Comparison of ENCODE assay signal across 11 cellular contexts in the genomic region with DNA sequence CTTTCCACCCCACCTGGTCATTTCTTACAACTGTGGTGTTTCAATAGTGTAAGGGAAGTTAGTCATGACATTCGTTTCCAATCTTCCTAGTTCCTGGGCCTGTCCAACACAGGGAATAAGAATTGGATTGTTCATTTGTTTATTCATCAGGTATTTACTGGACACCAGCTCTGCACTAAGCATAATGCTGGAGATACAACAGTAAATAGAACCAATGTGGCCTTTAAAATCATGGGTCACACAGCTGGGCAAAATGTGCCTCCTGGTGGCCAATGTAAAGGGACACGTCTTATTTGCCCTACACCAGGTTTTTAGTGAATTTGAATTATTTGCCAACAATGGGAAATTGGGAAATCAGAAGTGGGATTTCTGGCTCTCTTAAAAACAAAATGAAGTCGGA. TPM values are rescaled to one million over a fixed set of nuclear protein-coding genes. Genes with fewer than 3 reads are reported as not detected.
DNase-seq lines count a peak whose midpoint lies in the region; ATAC-seq, FAIRE-seq and TF ChIP-seq lines count a peak whose summit lies in the region.
"Had no signal": no experiment of that assay in that cellular context is flagged by ENCODE, and none has a peak within 500 bp of the region (broad histone marks: within the 10 kb centered on the region; RNA-seq: fewer than 3 reads in every experiment).

No MANE protein-coding gene starts in this region.

- POLR2A ChIA-PET in GM12878 (lab: Charles Lee) = no interaction called here

- TF ChIP-seq CTCF in left ventricle myocardium inferior (IDR thresholded peaks at IDR 0.05; ENCODE audit: borderline replicate concordance) (peak; percentile 29), GM12878 (IDR thresholded peaks at IDR 0.05 in 2 of 3, conservative IDR thresholded peaks at IDR 0.05 in 1 of 3; ENCODE audit: control insufficient read depth in 2 of 3, extremely low read depth in 1 of 3, insufficient read depth in 1 of 3, low read depth in 3 of 3, low read length in 3 of 3) (0 out of 6 replicates have a peak, but pooled peaks of 2 of the 3 experiments have one; percentile 0 to 8), keratinocyte (optimal IDR thresholded peaks at IDR 0.05 in 1 of 3, IDR thresholded peaks at IDR 0.05 in 1 of 3, conservative IDR thresholded peaks at IDR 0.05 in 1 of 3; ENCODE audit: extremely low read depth in 1 of 3, insufficient read depth in 2 of 3, low read length in 3 of 3) (peak; percentile 27 to 36 (median 31)), upper lobe of right lung (IDR thresholded peaks at IDR 0.05) (no peak), spleen (IDR thresholded peaks at IDR 0.05 in 8 of 11, conservative IDR thresholded peaks at IDR 0.05 in 3 of 11) (no peak)

- no peak overlapping the region for H3K4me3 ChIP-seq in left ventricle myocardium inferior
- H3K4me3 ChIP-seq in GM12878 = no peak overlapping the region
- H3K4me3 ChIP-seq in keratinocyte (ENCODE audit: control insufficient read depth in 2 of 3, extremely low read depth in 1 of 3, insufficient read depth in 2 of 3, low read depth in 1 of 3, low read length in 3 of 3) = no peak overlapping the region
- H3K4me3 ChIP-seq in upper lobe of right lung = no peak overlapping the region
- no peak overlapping the region for H3K4me3 ChIP-seq in spleen
- H3K4me3 ChIP-seq: lung had no signal

- H3K4me2 ChIP-seq in GM12878 (ENCODE audit: control insufficient read depth, insufficient read depth) (no peak overlapping the region), keratinocyte (ENCODE audit: control insufficient read depth, extremely low read depth, insufficient read depth, low read depth, low read length) (no peak overlapping the region)

- H3K36me3 ChIP-seq in left ventricle myocardium inferior = peaks cover under 1% of the 10 kb centered on the region
- H3K36me3 ChIP-seq in GM12878 (ENCODE audit: control insufficient read depth in 2 of 2, insufficient read depth in 2 of 2, low read length in 1 of 2) = no peaks in the 10 kb centered on the region
- H3K36me3 ChIP-seq in keratinocyte (ENCODE audit: control insufficient read depth in 2 of 2, extremely low read depth in 1 of 2, insufficient read depth in 2 of 2, low read length in 2 of 2) = no peaks in the 10 kb centered on the region
- no peaks in the 10 kb centered on the region for H3K36me3 ChIP-seq in upper lobe of right lung
- no peaks in the 10 kb centered on the region for H3K36me3 ChIP-seq in spleen

- RAD21 ChIA-PET in GM12878 (lab: Charles Lee; ENCODE audit: unreplicated experiment) = no interaction called here

- ATAC-seq in Right ventricle myocardium superior (ENCODE audit: poor library complexity) (no peak), GM12878 (no peak), upper lobe of right lung (no peak)

- H3K27me3 ChIP-seq in left ventricle myocardium inferior (ENCODE audit: low read depth) (no peaks in the 10 kb centered on the region), GM12878 (replicated peaks in 1 of 2; ENCODE audit: control insufficient read depth in 2 of 2, insufficient read depth in 2 of 2, low read length in 1 of 2) (peaks cover 0 to 3% of the 10 kb centered on the region in 2 experiments; a peak in 2 of 4 replicates), keratinocyte (ENCODE audit: control insufficient read depth, extremely low read depth, insufficient read depth, low read length) (no peaks in the 10 kb centered on the region), upper lobe of right lung (no peaks in the 10 kb centered on the region), spleen (replicated peaks in 1 of 7) (peaks cover 0 to 20% (median 0%) of the 10 kb centered on the region in 7 donors)

- BruUV-seq in GM12878 (replicated peaks; lab: Mats Ljungman, UMichigan) = no TSS peak

- TF ChIP-seq RAD21 in GM12878 (IDR thresholded peaks at IDR 0.05; ENCODE audit: insufficient read depth, low read depth, low read length) = no peak

- H3K4me1 ChIP-seq in left ventricle myocardium inferior = peaks cover 98% of the 10 kb centered on the region
- H3K4me1 ChIP-seq in GM12878 (ENCODE audit: control insufficient read depth, insufficient read depth, low read length) = no peaks in the 10 kb centered on the region
- H3K4me1 ChIP-seq in keratinocyte (ENCODE audit: control insufficient read depth, extremely low read depth, insufficient read depth, low read length) = peaks cover 9% of the 10 kb centered on the region
- H3K4me1 ChIP-seq in upper lobe of right lung = peaks cover 58% of the 10 kb centered on the region
- peaks cover 4 to 47% (median 25%) of the 10 kb centered on the region in 6 donors for H3K4me1 ChIP-seq in spleen

- no peaks in the 10 kb centered on the region for H3K9me1 ChIP-seq in keratinocyte (ENCODE audit: control insufficient read depth, extremely low read depth, insufficient read depth, low read length)

- DNase-seq in left ventricle myocardium inferior = no peak
- no peak for DNase-seq in Right ventricle myocardium superior
- no peak for DNase-seq in GM12878 (ENCODE audit: low read depth, low spot score)
- no peak for DNase-seq in keratinocyte (ENCODE audit: low read depth, low spot score)
- DNase-seq in upper lobe of right lung = no peak
- DNase-seq in spleen = no peak
- no peak for DNase-seq in stimulated activated CD4-positive, alpha-beta T cell treated with anti-CD3 and anti-CD28 coated beads, Interleukin-12 subunit alpha, Interleukin-12 subunit beta, amount 100 ng/mL, for 4 hours
- DNase-seq in GOT3 (lab: John Stamatoyannopoulos, UW) = no peak
- DNase-seq: activated gamma-delta T cell treated with Interleukin-2 at 50 U/mL for 16 hours, NCI-H1436 treated with DMSO at 0.1 percent for 48 hours had no signal

- no peaks in the 10 kb centered on the region for H3K79me2 ChIP-seq in GM12878 (ENCODE audit: control insufficient read depth, insufficient read depth, low read length)
- H3K79me2 ChIP-seq in keratinocyte (ENCODE audit: control insufficient read depth, insufficient read depth, low read length) = no peaks in the 10 kb centered on the region

- TF ChIP-seq EP300 in GM12878 (IDR thresholded peaks at IDR 0.05; ENCODE audit: borderline replicate concordance in 1 of 2, control insufficient read depth in 1 of 2, low read depth in 2 of 2, low read length in 2 of 2) = no peak

- in situ Hi-C loops in GM12878 (cut with MboI) = no loop called here

- intact Hi-C loops in left ventricle myocardium inferior (cut with micrococcal nuclease) = no loop called here
- intact Hi-C loops in Right ventricle myocardium superior (cut with DNase I) = no loop called here
- intact Hi-C loops in GM12878 (cut with micrococcal nuclease; ENCODE audit: unreplicated experiment) = no loop called here
- intact Hi-C loops in upper lobe of right lung (cut with DNase I) = no loop called here
- intact Hi-C loops in spleen (cut with DNase I; ENCODE audit: low total_unique reads) = no loop called here

- H3K9ac ChIP-seq in GM12878 (ENCODE audit: control insufficient read depth, insufficient read depth, low read length) (no peak overlapping the region), keratinocyte (ENCODE audit: control insufficient read depth, extremely low read depth, insufficient read depth, low read length) (no peak overlapping the region)

- no peak for FAIRE-seq in GM12878 (lab: Jason Lieb, UNC)
- no peak for FAIRE-seq in keratinocyte (lab: Jason Lieb, UNC)

- H3K9me3 ChIP-seq in left ventricle myocardium inferior (replicated peaks) = no peaks in the 10 kb centered on the region
- H3K9me3 ChIP-seq in GM12878 (replicated peaks; ENCODE audit: control insufficient read depth, insufficient read depth, low read length) = no peaks in the 10 kb centered on the region
- no peaks in the 10 kb centered on the region for H3K9me3 ChIP-seq in keratinocyte (ENCODE audit: control insufficient read depth, low read depth, low read length)
- no peaks in the 10 kb centered on the region for H3K9me3 ChIP-seq in upper lobe of right lung
- H3K9me3 ChIP-seq in spleen = peaks cover 0 to 3% (median 0%) of the 10 kb centered on the region in 8 donors

- H4K20me1 ChIP-seq in GM12878 (ENCODE audit: control insufficient read depth, insufficient read depth) = no peaks in the 10 kb centered on the region
- H4K20me1 ChIP-seq in keratinocyte (ENCODE audit: control insufficient read depth, extremely low read depth, insufficient read depth, low read length) = no peaks in the 10 kb centered on the region

- H3K27ac ChIP-seq in left ventricle myocardium inferior (replicated peaks) (peak overlapping the region; percentile 91), GM12878 (ENCODE audit: control insufficient read depth, insufficient read depth) (no peak overlapping the region), keratinocyte (ENCODE audit: control insufficient read depth, insufficient read depth, low read length) (no peak overlapping the region), upper lobe of right lung (peak overlapping the region; percentile 7), spleen (peak overlapping the region in 1 of 8 donors; percentile 5)

- 8% methylated on average over 3 of the region's 3 CpGs for WGBS in GM12878 (ENCODE audit: insufficient coverage, insufficient replicate concordance, low lambda C conversion rate, missing lambda C conversion rate)
- 61 to 88% (median 70%) methylated on average over 3 of the region's 3 CpGs for WGBS in spleen, 5 donors

- CTCF ChIA-PET in GM12878 (lab: Yijun Ruan, JAX) = interaction anchor here (1.1 kb wide), 1 partner anchor 29 kb away, joined by 3 read pairs; no protein-coding TSS in a partner anchor

- H2AFZ ChIP-seq in GM12878 (ENCODE audit: control insufficient read depth, low read depth, low read length) (no peak overlapping the region), keratinocyte (ENCODE audit: control insufficient read depth, low read length) (no peak overlapping the region)

- dilution Hi-C loops in keratinocyte (cut with MboI; ENCODE audit: extremely low pct_ligation_motif_present, low sequenced_read_pairs) = no loop called here

- no peak for TF ChIP-seq POLR2A in GM12878 (IDR thresholded peaks at IDR 0.05; ENCODE audit: low read depth, low read length)
- TF ChIP-seq POLR2A in spleen (IDR thresholded peaks at IDR 0.05) = no peak

- SMC1A ChIA-PET in GM12878 (lab: Charles Lee; ENCODE audit: uncharacterized antibody, unreplicated experiment) = no interaction called here

RNA-seq across cellular contexts. Expression of a gene that starts 10.4 kb away (rescaled TPM):
- 122 TPM for total RNA-seq in left ventricle myocardium inferior
- total RNA-seq in Right ventricle myocardium superior = 131 TPM
- not detected in 2 replicates for total RNA-seq in GM12878 (2013; cell fraction: nucleolus; rRNA removed)
- not detected in 2 replicates for total RNA-seq in GM12878 (2014; rRNA removed)
- total RNA-seq in GM12878 (2014; rRNA removed; fragmentation: Illumina TruSeq; extraction: Trizol) = not detected in 2 replicates
- 0.13 TPM in 1 of 2 replicates, not detected in the other for total RNA-seq in GM12878 (2021)
- not detected for polyA plus RNA-seq in GM12878 (2011; ENCODE audit: low read depth)
- not detected in 2 replicates for polyA plus RNA-seq in GM12878 (2011; rRNA removed)
- polyA plus RNA-seq in GM12878 (2011; cell fraction: cytosol; rRNA removed) = not detected in 2 replicates
- not detected in 2 replicates for polyA plus RNA-seq in GM12878 (2011; cell fraction: nucleus; rRNA removed)
- polyA plus RNA-seq in GM12878 (2012) = not detected in 2 replicates
- not detected in 2 replicates for polyA plus RNA-seq in GM12878 (2014; fragmentation: Illumina TruSeq; extraction: Trizol)
- not detected for polyA plus RNA-seq in GM12878 (2014; fragmentation: Nextera tagmentation; extraction: Ambion mirVana)
- polyA plus RNA-seq in GM12878 (2014; rRNA removed) = 0.03 TPM in 1 of 2 replicates, not detected in the other
- polyA plus RNA-seq in GM12878 (2016; fragmentation: Nextera tagmentation; extraction: Ambion mirVana) = not detected
- not detected in 2 replicates for polyA minus RNA-seq in GM12878 (2011; rRNA and poly(A)+ RNA removed)
- polyA minus RNA-seq in GM12878 (2011; cell fraction: cytosol; rRNA and poly(A)+ RNA removed) = not detected in 2 replicates
- polyA minus RNA-seq in GM12878 (2011; cell fraction: nucleus; rRNA and poly(A)+ RNA removed) = not detected in 2 replicates
- polyA plus RNA-seq in keratinocyte = 7.9 to 10.4 TPM (median 9.3 TPM) in 3 replicates
- 9.8 TPM for polyA plus RNA-seq in keratinocyte (2011; ENCODE audit: low read depth)
- polyA plus RNA-seq in keratinocyte (2011; cell fraction: cytosol; rRNA removed) = 13.4 and 15.5 TPM in 2 replicates
- polyA plus RNA-seq in keratinocyte (2011; cell fraction: nucleus; rRNA removed) = 20.5 and 24.0 TPM in 2 replicates
- 11.0 and 14.6 TPM in 2 replicates for polyA plus RNA-seq in keratinocyte (2012; ENCODE audit: low replicate concordance)
- polyA minus RNA-seq in keratinocyte = 15.8 to 23.2 TPM (median 18.5 TPM) in 3 replicates
- 12.9 TPM for polyA minus RNA-seq in keratinocyte (2011; cell fraction: cytosol; rRNA and poly(A)+ RNA removed)
- 13.4 and 14.7 TPM in 2 replicates for polyA minus RNA-seq in keratinocyte (2011; cell fraction: nucleus; rRNA and poly(A)+ RNA removed)
- 31.9 TPM for total RNA-seq in upper lobe of right lung
- 10 to 100 TPM; 12.8 to 32.9 (median 22.0) TPM for total RNA-seq in spleen
- polyA plus RNA-seq in spleen = 1 to 10 TPM; 3.3 to 5.2 (median 4.5) TPM

Comparison
In these comparisons a context has a peak if more than half of its experiments do, and no peak if none do; other contexts are left out.
1. H3K27ac ChIP-seq: peak in left ventricle myocardium inferior (single experiment) and upper lobe of right lung (single experiment); none in GM12878 (single experiment) and keratinocyte (single experiment).
2. CTCF ChIP-seq: peak in left ventricle myocardium inferior (single experiment), GM12878 (2 of 3) and keratinocyte (3 of 3); none in upper lobe of right lung (single experiment) and spleen (0 of 11).
3. RNA of a gene that starts 10.4 kb away (total RNA-seq): 131 TPM in Right ventricle myocardium superior (single experiment), 122 TPM in left ventricle myocardium inferior (single experiment), 31.9 TPM in upper lobe of right lung (single experiment) and 12.8 to 32.9 TPM in spleen; 0.13 TPM in GM12878; every median in the first group is over 10 times any median in the second.